In the genomic region with DNA sequence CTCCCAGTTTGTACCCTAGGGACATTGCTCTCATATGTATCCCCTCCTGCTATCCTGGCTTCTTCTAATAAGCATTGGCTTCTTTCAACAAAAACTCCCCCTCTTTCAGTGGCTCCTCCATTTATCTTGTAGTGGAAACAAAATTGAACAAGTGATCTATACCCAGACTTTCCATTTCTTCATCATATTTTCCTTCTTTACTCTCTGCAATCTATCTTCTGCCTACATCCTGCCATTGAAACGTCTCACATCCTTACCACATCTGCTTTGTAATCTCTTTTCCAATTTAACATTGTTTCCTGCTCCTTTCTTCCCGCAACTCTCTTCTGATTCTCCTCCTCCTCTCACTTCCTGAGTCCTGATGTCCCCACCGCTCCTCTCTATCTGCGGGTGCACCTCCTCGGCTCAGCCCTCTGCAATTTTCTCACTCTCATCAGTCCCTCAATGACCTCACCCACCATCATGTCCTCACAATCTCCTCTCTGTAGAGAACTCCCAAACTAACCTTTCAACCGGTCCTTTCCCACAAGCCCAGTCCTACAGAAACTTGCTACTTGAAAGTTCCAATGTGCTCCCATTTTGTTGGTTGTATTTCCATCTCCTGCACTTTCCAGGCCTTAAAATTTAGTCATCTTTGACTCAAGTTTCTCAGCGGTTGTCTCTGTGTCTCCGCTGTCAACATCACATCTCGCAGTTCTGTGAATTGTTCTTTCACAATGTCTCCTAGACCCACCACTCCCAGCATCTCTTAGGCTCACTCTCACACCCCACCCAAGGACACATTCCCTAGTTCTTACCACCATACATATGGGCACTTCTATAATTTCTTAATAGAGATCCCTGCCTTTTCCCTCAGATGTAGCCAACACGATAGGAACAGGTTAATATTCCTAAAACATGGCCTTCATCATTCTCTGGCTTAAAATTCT, we compare ENCODE assay signal across 31 cellular contexts. TPM values are rescaled to one million over a fixed set of nuclear protein-coding genes. Genes with fewer than 3 reads are reported as not detected.
DNase-seq lines count a peak whose midpoint lies in the region; ATAC-seq, FAIRE-seq and TF ChIP-seq lines count a peak whose summit lies in the region.
"Had no signal": no experiment of that assay in that cellular context is flagged by ENCODE, and none has a peak within 500 bp of the region (broad histone marks: within the 10 kb centered on the region; RNA-seq: fewer than 3 reads in every experiment).

No MANE protein-coding gene starts in this region.

- no peaks in the 10 kb centered on the region for H3K4me1 ChIP-seq in GM23338 (ENCODE audit: insufficient read depth)
- no peaks in the 10 kb centered on the region for H3K4me1 ChIP-seq in K562 (replicated peaks in 1 of 2; ENCODE audit: control insufficient read depth in 2 of 2, insufficient read depth in 2 of 2, low read length in 2 of 2)
- H3K4me1 ChIP-seq: BLaER1, HAP-1, SJCRH30 had no signal

- no peaks in the 10 kb centered on the region for H3K79me2 ChIP-seq in GM23338 (replicated peaks; ENCODE audit: insufficient read depth)
- no peaks in the 10 kb centered on the region for H3K79me2 ChIP-seq in K562 (ENCODE audit: control insufficient read depth, insufficient read depth, low read length)

- no peak for TF ChIP-seq POLR2A in K562 (conservative IDR thresholded peaks at IDR 0.05)

- H3F3A ChIP-seq in GM23338 (replicated peaks; ENCODE audit: low read depth) = no peaks in the 10 kb centered on the region

- 12% methylated on average over 10 of the region's 10 CpGs for WGBS in K562 (ENCODE audit: insufficient coverage, low coverage, missing lambda C conversion rate)

- no TSS peak for BruUV-seq in K562 (replicated peaks; lab: Mats Ljungman, UMichigan)

- no peak overlapping the region for H3K9ac ChIP-seq in K562 (ENCODE audit: insufficient read depth in 1 of 2, low read depth in 2 of 2, low read length in 2 of 2)
- H3K9ac ChIP-seq: BLaER1 had no signal

- H3K27ac ChIP-seq in GM23338 (ENCODE audit: low read depth) = no peak overlapping the region
- no peak overlapping the region for H3K27ac ChIP-seq in K562 (ENCODE audit: extremely low read depth, low read depth, low read length)
- H3K27ac ChIP-seq: BLaER1, PC-9, SJCRH30 had no signal

- no peak for TF ChIP-seq EP300 in K562 (IDR thresholded peaks at IDR 0.05; ENCODE audit: low read length)

- no peak for FAIRE-seq in K562 (lab: Jason Lieb, UNC)
- FAIRE-seq: A204.1, GM18507, HepG2 had no signal

- peaks cover 2% of the 10 kb centered on the region for H3K27me3 Mint-ChIP-seq in activated T-cell treated with anti-CD3 and anti-CD28 coated beads, Interleukin-2, amount 50 U/mL, for 24 hours
- no peaks in the 10 kb centered on the region for H3K27me3 Mint-ChIP-seq in GM23338 (ENCODE audit: insufficient read depth, low read depth, poor library complexity)
- H3K27me3 Mint-ChIP-seq in activated T-helper 1 cell treated with anti-CD3 and anti-CD28 coated beads, Interleukin-12 subunit alpha, Interleukin-12 subunit beta, Interleukin-2, Interleukin-4 antibody, amounts not matched to agents 30 ng/mL and 10 ng/mL and 1 ng/mL, durations not matched to agents 14 hours and 24 hours and 36 hours (ENCODE audit: insufficient read depth) = no peaks in the 10 kb centered on the region

- TF ChIP-seq RAD21 in K562 (CRISPR knock-in tag; conservative IDR thresholded peaks at IDR 0.05 in 1 of 2, IDR thresholded peaks at IDR 0.05 in 1 of 2) = no peak

- H3K36me3 Mint-ChIP-seq in activated T-cell treated with anti-CD3 and anti-CD28 coated beads, Interleukin-2, amount 50 U/mL, for 24 hours (ENCODE audit: low read depth) = no peaks in the 10 kb centered on the region
- no peaks in the 10 kb centered on the region for H3K36me3 Mint-ChIP-seq in GM23338 (ENCODE audit: low read depth)
- H3K36me3 Mint-ChIP-seq in activated T-helper 1 cell treated with anti-CD3 and anti-CD28 coated beads, Interleukin-12 subunit alpha, Interleukin-12 subunit beta, Interleukin-2, Interleukin-4 antibody, amounts not matched to agents 30 ng/mL and 10 ng/mL and 1 ng/mL, durations not matched to agents 14 hours and 24 hours and 36 hours (ENCODE audit: low read depth) = peaks cover 1% of the 10 kb centered on the region
- H3K36me3 Mint-ChIP-seq: CD4-positive, CD25-positive, alpha-beta regulatory T cell had no signal

- H3K9me1 ChIP-seq in K562 (ENCODE audit: control insufficient read depth, insufficient read depth, low read length) = no peaks in the 10 kb centered on the region

- H3K4me2 ChIP-seq in GM23338 (no peak overlapping the region), K562 (ENCODE audit: insufficient read depth, low read length) (no peak overlapping the region)
- H3K4me2 ChIP-seq: BLaER1, PC-9 had no signal

- intact Hi-C loops in activated T-helper 1 cell treated with anti-CD3 and anti-CD28 coated beads, Interleukin-12 subunit alpha, Interleukin-12 subunit beta, Interleukin-2, Interleukin-4 antibody, amounts not matched to agents 30 ng/mL and 10 ng/mL and 1 ng/mL, durations not matched to agents 14 hours and 24 hours and 36 hours (cut with micrococcal nuclease) = no loop called here
- intact Hi-C loops in K562 (cut with micrococcal nuclease) = no loop called here

- ATAC-seq in GM23338 = no peak
- ATAC-seq in K562 = peak; percentile 46; the same call in 1 of the 3 replicates
- ATAC-seq: Right ventricle myocardium inferior had no signal

- H2AFZ ChIP-seq in GM23338 (peak overlapping the region; percentile 72), K562 (ENCODE audit: low read depth, low read length) (0 out of 2 replicates have a peak overlapping the region, but pooled peaks have one; percentile 7)
- H2AFZ ChIP-seq: PC-9 had no signal

- TF ChIP-seq CTCF in GM23338 (conservative IDR thresholded peaks at IDR 0.05; ENCODE audit: low read depth in 2 of 2) (no peak), K562 (IDR thresholded peaks at IDR 0.05 in 2 of 3, conservative IDR thresholded peaks at IDR 0.05 in 1 of 3; ENCODE audit: insufficient read depth in 2 of 3, low read depth in 1 of 3, low read length in 3 of 3) (no peak)

- CTCF ChIA-PET in K562 (lab: Yijun Ruan, JAX; ENCODE audit: low intra/inter-chr PET ratio) = no interaction called here

- peaks cover 27% of the 10 kb centered on the region for H3K4me1 Mint-ChIP-seq in activated T-cell treated with anti-CD3 and anti-CD28 coated beads, Interleukin-2, amount 50 U/mL, for 24 hours (ENCODE audit: low read depth)
- H3K4me1 Mint-ChIP-seq in GM23338 = no peaks in the 10 kb centered on the region
- H3K4me1 Mint-ChIP-seq in activated T-helper 1 cell treated with anti-CD3 and anti-CD28 coated beads, Interleukin-12 subunit alpha, Interleukin-12 subunit beta, Interleukin-2, Interleukin-4 antibody, amounts not matched to agents 30 ng/mL and 10 ng/mL and 1 ng/mL, durations not matched to agents 14 hours and 24 hours and 36 hours (ENCODE audit: low read depth) = peaks cover 19% of the 10 kb centered on the region

- no peaks in the 10 kb centered on the region for H3K27me3 ChIP-seq in GM23338 (ENCODE audit: insufficient read depth)
- H3K27me3 ChIP-seq in K562 (ENCODE audit: control insufficient read depth in 2 of 2, insufficient read depth in 2 of 2, low read length in 2 of 2) = peaks cover 0 to 4% of the 10 kb centered on the region in 2 experiments; a peak in 2 of 5 replicates
- H3K27me3 ChIP-seq: BLaER1, SJCRH30 had no signal

- no peaks in the 10 kb centered on the region for H3K9me3 ChIP-seq in K562 (replicated peaks; ENCODE audit: control insufficient read depth, insufficient read depth, low read depth, low read length)
- H3K9me3 ChIP-seq: BLaER1, HAP-1, SJCRH30 had no signal

- no peak for DNase-seq in activated T-cell treated with anti-CD3 and anti-CD28 coated beads, Interleukin-2, amount 50 U/mL, for 24 hours
- DNase-seq in activated T-cell treated with anti-CD3 and anti-CD28 coated beads for 4 hours (no peak), GM23338 (ENCODE audit: low spot score) (no peak), K562 (ENCODE audit: extremely low read depth in 1 of 4, low spot score in 3 of 4) (no peak), NCI-H2029 (lab: John Stamatoyannopoulos, UW) (no peak), hypothalamus (lab: John Stamatoyannopoulos, UW) (no peak)
- no peak for DNase-seq in activated T-helper 1 cell treated with anti-CD3 and anti-CD28 coated beads, Interleukin-12 subunit alpha, Interleukin-12 subunit beta, Interleukin-2, Interleukin-4 antibody, amounts not matched to agents 30 ng/mL and 10 ng/mL and 1 ng/mL, durations not matched to agents 14 hours and 24 hours and 36 hours (ENCODE audit: low spot score)
- no peak for DNase-seq in activated CD4-positive, CD25-positive, alpha-beta regulatory T cell treated with anti-CD3 and anti-CD28 coated beads, Interleukin-2, amount 50 U/mL, for 72 hours
- DNase-seq: DMS153, HFFc6, Kasumi-1, MV-4-11, NCI-H1105, NCI-H146, NCI-H1930, NCI-H446, NCI-H524 treated with DMSO at 0.1 percent for 48 hours, NCI-H82, PC-9, SJCRH30 had no signal

- POLR2A ChIA-PET in K562 (lab: Yijun Ruan, JAX) = interaction anchor here (0.8 kb wide), 1 partner anchor 17 kb away, joined by 3 read pairs; no protein-coding TSS in a partner anchor

- no peaks in the 10 kb centered on the region for H3K36me3 ChIP-seq in GM23338 (ENCODE audit: insufficient read depth)
- H3K36me3 ChIP-seq in K562 (ENCODE audit: control insufficient read depth, insufficient read depth, low read length) = no peaks in the 10 kb centered on the region
- H3K36me3 ChIP-seq: BLaER1, HAP-1, SJCRH30 had no signal

- H3K4me3 ChIP-seq in GM23338 (no peak overlapping the region), K562 (no peak overlapping the region)
- H3K4me3 ChIP-seq: BLaER1, HAP-1, PC-9, SJCRH30 had no signal

- in situ Hi-C loops in K562 (cut with MboI) = no loop called here

- no peak overlapping the region for H3K4me3 Mint-ChIP-seq in activated T-cell treated with anti-CD3 and anti-CD28 coated beads, Interleukin-2, amount 50 U/mL, for 24 hours
- H3K4me3 Mint-ChIP-seq in GM23338 = no peak overlapping the region
- no peak overlapping the region for H3K4me3 Mint-ChIP-seq in activated T-helper 1 cell treated with anti-CD3 and anti-CD28 coated beads, Interleukin-12 subunit alpha, Interleukin-12 subunit beta, Interleukin-2, Interleukin-4 antibody, amounts not matched to agents 30 ng/mL and 10 ng/mL and 1 ng/mL, durations not matched to agents 14 hours and 24 hours and 36 hours

- peaks cover 7% of the 10 kb centered on the region for H3K9me3 Mint-ChIP-seq in activated T-cell treated with anti-CD3 and anti-CD28 coated beads, Interleukin-2, amount 50 U/mL, for 24 hours
- no peaks in the 10 kb centered on the region for H3K9me3 Mint-ChIP-seq in GM23338
- peaks cover 21% of the 10 kb centered on the region for H3K9me3 Mint-ChIP-seq in activated T-helper 1 cell treated with anti-CD3 and anti-CD28 coated beads, Interleukin-12 subunit alpha, Interleukin-12 subunit beta, Interleukin-2, Interleukin-4 antibody, amounts not matched to agents 30 ng/mL and 10 ng/mL and 1 ng/mL, durations not matched to agents 14 hours and 24 hours and 36 hours
- H3K9me3 Mint-ChIP-seq: HFFc6 had no signal

- no peaks in the 10 kb centered on the region for H3K9me2 ChIP-seq in GM23338 (ENCODE audit: insufficient read depth)

- H3K27ac Mint-ChIP-seq in activated T-cell treated with anti-CD3 and anti-CD28 coated beads, Interleukin-2, amount 50 U/mL, for 24 hours = peak overlapping the region; percentile 18
- no peak overlapping the region for H3K27ac Mint-ChIP-seq in GM23338
- peak overlapping the region; percentile 30 for H3K27ac Mint-ChIP-seq in activated T-helper 1 cell treated with anti-CD3 and anti-CD28 coated beads, Interleukin-12 subunit alpha, Interleukin-12 subunit beta, Interleukin-2, Interleukin-4 antibody, amounts not matched to agents 30 ng/mL and 10 ng/mL and 1 ng/mL, durations not matched to agents 14 hours and 24 hours and 36 hours
- H3K27ac Mint-ChIP-seq: CD4-positive, CD25-positive, alpha-beta regulatory T cell; HFFc6 had no signal

- H4K20me1 ChIP-seq in GM23338 (replicated peaks; ENCODE audit: insufficient read depth) = no peaks in the 10 kb centered on the region
- H4K20me1 ChIP-seq in K562 (replicated peaks; ENCODE audit: control insufficient read depth, insufficient read depth, low read length) = no peaks in the 10 kb centered on the region
- H4K20me1 ChIP-seq: BLaER1 had no signal

RNA-seq across cellular contexts. Expression of gene MAP3K19, which starts 24.0 kb away (rescaled TPM):
- not detected in 2 replicates for total RNA-seq in GM23338 (2014; rRNA removed; shearing (Covaris generic))
- polyA plus RNA-seq in GM23338 (2016; fragmentation: Nextera tagmentation; extraction: Ambion mirVana) (not detected in 2 replicates), K562 (2011; rRNA removed) (not detected in 2 replicates), K562 (2014; fragmentation: Illumina TruSeq; extraction: Trizol) (not detected in 2 replicates), K562 (2014; fragmentation: Nextera tagmentation; extraction: Ambion mirVana) (not detected), K562 (2014; rRNA removed) (0.29 TPM in 1 of 2 replicates, not detected in the other)
- total RNA-seq in activated T-helper 1 cell treated with anti-CD3 and anti-CD28 coated beads, Interleukin-12 subunit alpha, Interleukin-12 subunit beta, Interleukin-2, Interleukin-4 antibody, amounts not matched to agents 30 ng/mL and 10 ng/mL and 1 ng/mL, durations not matched to agents 14 hours and 24 hours and 36 hours = not detected in 2 replicates
- not detected in 2 replicates for total RNA-seq in K562 (2011; cell fraction: chromatin; rRNA removed; ENCODE audit: low replicate concordance)
- total RNA-seq in K562 (2011; cell fraction: nucleolus; rRNA removed) = not detected in 2 replicates
- not detected in 2 replicates for total RNA-seq in K562 (2011; cell fraction: nucleoplasm; rRNA removed)
- total RNA-seq in K562 (2014; rRNA removed) (not detected in 2 replicates), K562 (2014; rRNA removed; fragmentation: Illumina TruSeq; extraction: Trizol) (not detected in 2 replicates), K562 (2015; rRNA removed; fragmentation: Illumina TruSeq; extraction: Trizol) (not detected in 2 replicates), K562 (2021) (not detected in 2 replicates)
- polyA plus RNA-seq in K562 (2011; cell fraction: cytosol; rRNA removed) = not detected in 2 replicates
- polyA plus RNA-seq in K562 (2011; cell fraction: nucleus; rRNA removed) = not detected in 2 replicates
- not detected in 2 replicates for polyA plus RNA-seq in K562 (2012)
- not detected in 2 replicates for polyA minus RNA-seq in K562 (2011; rRNA and poly(A)+ RNA removed)
- polyA minus RNA-seq in K562 (2011; cell fraction: cytosol; rRNA and poly(A)+ RNA removed) = not detected in 2 replicates
- polyA minus RNA-seq in K562 (2011; cell fraction: nucleus; rRNA and poly(A)+ RNA removed) = not detected in 2 replicates
- total RNA-seq: CD4-positive, CD25-positive, alpha-beta regulatory T cell; HepG2; HFFc6; HT1080; M059J; PC-9; Right ventricle myocardium inferior; RPMI7951; SJCRH30 had no signal
- polyA plus RNA-seq: AG04450; CD4-positive, CD25-positive, alpha-beta regulatory T cell; HepG2 had no signal

RNA-seq across cellular contexts. Expression of gene RAB3GAP1, which starts 28.9 kb away (rescaled TPM):
- 32.2 and 40.4 TPM in 2 replicates for total RNA-seq in GM23338 (2014; rRNA removed; shearing (Covaris generic))
- polyA plus RNA-seq in GM23338 (2016; fragmentation: Nextera tagmentation; extraction: Ambion mirVana) = 22.5 and 25.1 TPM in 2 replicates
- 23.4 and 25.6 TPM in 2 replicates for total RNA-seq in activated T-helper 1 cell treated with anti-CD3 and anti-CD28 coated beads, Interleukin-12 subunit alpha, Interleukin-12 subunit beta, Interleukin-2, Interleukin-4 antibody, amounts not matched to agents 30 ng/mL and 10 ng/mL and 1 ng/mL, durations not matched to agents 14 hours and 24 hours and 36 hours
- total RNA-seq in K562 (2011; cell fraction: chromatin; rRNA removed; ENCODE audit: low replicate concordance) = 46.1 and 127 TPM in 2 replicates
- total RNA-seq in K562 (2011; cell fraction: nucleolus; rRNA removed) = 17.7 and 24.5 TPM in 2 replicates
- 49.3 and 67.2 TPM in 2 replicates for total RNA-seq in K562 (2011; cell fraction: nucleoplasm; rRNA removed)
- total RNA-seq in K562 (2014; rRNA removed) = 23.6 and 28.1 TPM in 2 replicates
- 48.6 and 56.6 TPM in 2 replicates for total RNA-seq in K562 (2014; rRNA removed; fragmentation: Illumina TruSeq; extraction: Trizol)
- total RNA-seq in K562 (2015; rRNA removed; fragmentation: Illumina TruSeq; extraction: Trizol) = 38.0 and 40.7 TPM in 2 replicates
- 33.0 and 35.0 TPM in 2 replicates for total RNA-seq in K562 (2021)
- 19.1 and 25.0 TPM in 2 replicates for polyA plus RNA-seq in K562 (2011; rRNA removed)
- 7.2 and 17.3 TPM in 2 replicates for polyA plus RNA-seq in K562 (2011; cell fraction: cytosol; rRNA removed)
- 14.1 and 18.3 TPM in 2 replicates for polyA plus RNA-seq in K562 (2011; cell fraction: nucleus; rRNA removed)
- polyA plus RNA-seq in K562 (2012) = 28.3 and 38.9 TPM in 2 replicates
- polyA plus RNA-seq in K562 (2014; fragmentation: Illumina TruSeq; extraction: Trizol) = 32.9 and 38.0 TPM in 2 replicates
- 10 to 100 TPM; 15.5 to 35.6 TPM for polyA plus RNA-seq in K562 (2014; fragmentation: Nextera tagmentation; extraction: Ambion mirVana)
- 24.4 and 27.3 TPM in 2 replicates for polyA plus RNA-seq in K562 (2014; rRNA removed)
- 66.9 and 67.5 TPM in 2 replicates for polyA minus RNA-seq in K562 (2011; rRNA and poly(A)+ RNA removed)
- polyA minus RNA-seq in K562 (2011; cell fraction: cytosol; rRNA and poly(A)+ RNA removed) = 23.8 and 28.3 TPM in 2 replicates
- polyA minus RNA-seq in K562 (2011; cell fraction: nucleus; rRNA and poly(A)+ RNA removed) = 18.6 and 30.9 TPM in 2 replicates
